ENCODE assay signal across 6 cellular contexts in the genomic region with DNA sequence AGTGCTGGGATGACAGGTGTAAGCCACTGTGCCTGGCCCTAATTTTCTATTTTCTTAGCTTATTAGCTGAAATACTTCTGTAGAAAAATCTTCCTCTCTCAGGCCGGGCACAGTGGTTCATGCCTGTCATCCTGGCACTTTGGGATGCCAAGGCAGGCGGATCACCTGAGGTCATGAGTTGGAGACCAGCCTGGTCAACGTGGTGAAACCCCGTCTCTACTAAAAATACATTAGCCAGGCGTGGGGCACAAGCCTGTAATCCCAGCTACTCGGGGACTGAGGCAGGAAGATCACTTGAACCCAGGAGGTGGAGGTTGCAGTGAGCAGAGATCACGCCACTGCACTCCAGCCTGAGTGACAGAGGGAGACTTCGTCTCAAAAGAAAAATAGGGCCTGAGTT. TPM values are rescaled to one million over a fixed set of nuclear protein-coding genes. Genes with fewer than 3 reads are reported as not detected.
"Had no signal": no experiment of that assay in that cellular context is flagged by ENCODE, and none has a peak within 500 bp of the region (broad histone marks: within the 10 kb centered on the region; RNA-seq: fewer than 3 reads in every experiment).

No MANE protein-coding gene starts in this region.

RNA-seq across cellular contexts. Expression of gene FOXR1, which starts 12.8 kb away (rescaled TPM):
- total RNA-seq: HepG2, HT-29, HT1080, IMR-90, K562 had no signal
- polyA plus RNA-seq: HepG2, IgD-negative memory B cell, IMR-90, K562 had no signal

RNA-seq across cellular contexts. Expression of gene UPK2, which starts 28.2 kb away (rescaled TPM):
- total RNA-seq: HepG2, HT-29, HT1080, IMR-90, K562 had no signal
- polyA plus RNA-seq: HepG2, IgD-negative memory B cell, K562 had no signal
